ENCODE assay signal across 8 cellular contexts in the genomic region with DNA sequence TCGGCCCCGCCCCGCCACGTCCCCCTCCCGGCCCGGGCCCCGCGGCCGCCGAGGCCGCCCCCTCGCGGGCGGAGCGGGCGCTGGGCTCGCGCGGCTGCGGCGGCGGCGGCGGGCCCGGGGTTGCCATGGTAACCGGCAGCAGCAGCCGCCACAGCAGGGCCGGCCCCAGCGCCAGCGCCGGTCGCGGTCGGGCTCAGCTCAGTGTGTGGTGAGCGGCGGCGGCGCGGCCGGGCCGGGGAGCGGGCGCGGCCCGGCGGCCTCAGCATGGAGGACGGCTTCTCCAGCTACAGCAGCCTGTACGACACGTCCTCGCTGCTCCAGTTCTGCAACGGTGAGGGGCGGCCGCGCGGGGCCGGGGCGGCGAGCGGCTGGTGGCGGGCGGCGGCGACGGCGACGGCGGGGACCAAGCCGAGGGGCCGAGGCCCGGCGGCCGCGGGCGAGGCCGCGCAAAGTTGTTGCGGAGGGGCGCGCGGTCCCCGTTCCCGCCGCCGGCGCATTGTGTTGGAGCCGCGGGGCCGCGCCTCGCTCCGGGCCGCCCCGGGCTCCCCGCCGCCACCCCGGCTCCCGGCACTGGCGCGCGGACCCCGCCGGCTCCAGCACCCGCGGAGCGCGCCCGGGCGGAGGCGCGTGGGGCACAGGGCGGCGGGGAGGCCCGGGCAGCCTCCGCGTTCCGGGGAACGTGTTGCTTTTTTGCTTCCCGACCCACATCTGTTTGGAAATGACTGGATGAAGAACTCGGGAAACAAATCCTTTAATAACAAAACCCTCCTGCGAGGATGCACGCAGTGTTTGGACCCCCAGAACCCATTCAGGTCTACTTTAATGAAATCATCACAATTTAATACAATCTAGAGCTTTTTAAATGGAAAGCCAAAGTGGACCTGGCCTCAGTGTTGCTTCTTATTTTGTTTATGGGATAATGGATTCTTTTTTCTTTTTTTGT. TPM values are rescaled to one million over a fixed set of nuclear protein-coding genes. Genes with fewer than 3 reads are reported as not detected.
DNase-seq lines count a peak whose midpoint lies in the region; ATAC-seq and TF ChIP-seq lines count a peak whose summit lies in the region.

TSS of gene EML1 (plus strand) at position 201 of the 943 bp plus-strand sequence. CDS start at position 265, 64 bp downstream.

- DNase-seq in Calu3 (peak; percentile 87), SK-MEL-5 (ENCODE audit: low read depth, low spot score) (peak; percentile 79), germinal center (ENCODE audit: low spot score) (peak; percentile 94), occipital lobe (lab: John Stamatoyannopoulos, UW) (peak; percentile 77)

- peak within 1 kb of the TSS; percentile 61; the same call in 1 of the 2 replicates for H3K9ac ChIP-seq in HUES48 (ENCODE audit: low read depth, low read length)

- no peaks in the 10 kb centered on the region for H3K9me3 Mint-ChIP-seq in Calu3 (ENCODE audit: low read depth, unreplicated experiment)
- H3K9me3 Mint-ChIP-seq in activated naive CD4-positive, alpha-beta T cell treated with anti-CD3 and anti-CD28 coated beads, Interleukin-2, amount 50 U/mL, for 24 hours = no peaks in the 10 kb centered on the region

- CTCF ChIA-PET in Calu3 (lab: Charles Lee) = interaction anchor here (1.1 kb wide), 1 partner anchor 12 kb away, joined by 3 read pairs; no protein-coding TSS in a partner anchor

- in situ Hi-C loops in SK-MEL-5 (cut with HindIII; ENCODE audit: low pct_unique_long_range_greater_than_20kb, low sequenced_read_pairs) = no loop called here

- TF ChIP-seq CTCF in Calu3 (IDR thresholded peaks at IDR 0.05; ENCODE audit: unreplicated experiment) (no peak), subcutaneous adipose tissue (IDR thresholded peaks at IDR 0.05; ENCODE audit: low read depth) (no peak)

- H3K36me3 ChIP-seq in HUES48 (ENCODE audit: control insufficient read depth, insufficient read depth, low read length) = no peaks in the 10 kb centered on the region

- intact Hi-C loops in Calu3 (cut with micrococcal nuclease; ENCODE audit: unreplicated experiment) = loop anchor here (5.0 kb wide), 1 partner anchor 56 kb away; no protein-coding TSS in a partner anchor

- H3K27me3 Mint-ChIP-seq in Calu3 (ENCODE audit: unreplicated experiment) = no peaks in the 10 kb centered on the region
- H3K27me3 Mint-ChIP-seq in activated naive CD4-positive, alpha-beta T cell treated with anti-CD3 and anti-CD28 coated beads, Interleukin-2, amount 50 U/mL, for 24 hours = peaks cover 4% of the 10 kb centered on the region

- peaks cover 11% of the 10 kb centered on the region for H3K4me1 Mint-ChIP-seq in Calu3 (ENCODE audit: low read depth, unreplicated experiment)
- H3K4me1 Mint-ChIP-seq in activated naive CD4-positive, alpha-beta T cell treated with anti-CD3 and anti-CD28 coated beads, Interleukin-2, amount 50 U/mL, for 24 hours = peaks cover 32% of the 10 kb centered on the region

- ATAC-seq in GM21390 (IDR thresholded peaks at IDR 0.05; ENCODE audit: unreplicated experiment) = peak; percentile 93

- H3K4me3 Mint-ChIP-seq in Calu3 (ENCODE audit: low read depth, unreplicated experiment) = no peak within 1 kb of the TSS
- H3K4me3 Mint-ChIP-seq in activated naive CD4-positive, alpha-beta T cell treated with anti-CD3 and anti-CD28 coated beads, Interleukin-2, amount 50 U/mL, for 24 hours = peak within 1 kb of the TSS; percentile 70

- no peak within 1 kb of the TSS for H3K27ac Mint-ChIP-seq in Calu3 (ENCODE audit: unreplicated experiment)
- peak within 1 kb of the TSS; percentile 20 for H3K27ac Mint-ChIP-seq in activated naive CD4-positive, alpha-beta T cell treated with anti-CD3 and anti-CD28 coated beads, Interleukin-2, amount 50 U/mL, for 24 hours

- BruUV-seq in Calu3 (replicated peaks; lab: Mats Ljungman, UMichigan) = no TSS peak

- peak within 1 kb of the TSS; percentile 56 for H3K27ac ChIP-seq in HUES48 (ENCODE audit: low read depth, low read length)

- peak within 1 kb of the TSS; percentile 91 for H3K4me3 ChIP-seq in HUES48 (ENCODE audit: low read depth, low read length)

- H3K27me3 ChIP-seq in HUES48 (ENCODE audit: control insufficient read depth, insufficient read depth, low read length) = peaks cover 11% of the 10 kb centered on the region

- no peaks in the 10 kb centered on the region for H3K36me3 Mint-ChIP-seq in Calu3 (ENCODE audit: insufficient read depth, unreplicated experiment)
- H3K36me3 Mint-ChIP-seq in activated naive CD4-positive, alpha-beta T cell treated with anti-CD3 and anti-CD28 coated beads, Interleukin-2, amount 50 U/mL, for 24 hours = no peaks in the 10 kb centered on the region

- no peaks in the 10 kb centered on the region for H3K9me3 ChIP-seq in HUES48 (ENCODE audit: control insufficient read depth, insufficient read depth, low read length)

- peaks cover 19% of the 10 kb centered on the region for H3K4me1 ChIP-seq in HUES48 (ENCODE audit: control insufficient read depth, insufficient read depth, low read length)

RNA-seq across cellular contexts. Expression of gene EML1, which starts in this region (rescaled TPM):
- 2.5 and 4.7 TPM in 2 replicates for total RNA-seq in Calu3 (2022)
- total RNA-seq in SK-MEL-5 (2014; rRNA removed; shearing (Covaris generic)) = 11.1 and 12.1 TPM in 2 replicates
- 6.4 and 9.5 TPM in 2 replicates for polyA plus RNA-seq in SK-MEL-5 (2015; cell fraction: cytosol; rRNA removed)
- polyA plus RNA-seq in SK-MEL-5 (2015; cell fraction: nucleus; rRNA removed) = 11.2 and 14.3 TPM in 2 replicates
- 137 TPM for total RNA-seq in occipital lobe
- total RNA-seq in subcutaneous adipose tissue = 10 to 100 TPM; 11.0 to 57.5 (median 24.5) TPM

Comparison
In these comparisons a context has a peak if more than half of its experiments do, and no peak if none do; other contexts are left out.
1. Peak in every context shown above with its lines: DNase-seq, ATAC-seq, H3K4me3 ChIP-seq and H3K27ac ChIP-seq.